In genomic region chr2:221372156-221372870, GRCh38 we compare ENCODE assay signal across 14 cellular contexts.
DNase-seq lines count a peak whose midpoint lies in the region; ATAC-seq, FAIRE-seq and TF ChIP-seq lines count a peak whose summit lies in the region.
"Had no signal": no experiment of that assay in that cellular context is flagged by ENCODE, and none has a peak within 500 bp of the region (broad histone marks: within the 10 kb centered on the region; RNA-seq: fewer than 3 reads in every experiment).

No MANE protein-coding gene starts in this region.

- 49% methylated on average over 8 of the region's 8 CpGs for whole genome bisulfite sequencing in mesenchymal stem cell

- H3K4me2 ChIP-seq in astrocyte (ENCODE audit: low read length) (peak overlapping the region; percentile 50), mesenchymal stem cell (ENCODE audit: low read length, poor library complexity, severe bottlenecking) (no peak overlapping the region)

- H3K79me1 ChIP-seq in mesenchymal stem cell (replicated peaks; ENCODE audit: low read length, poor library complexity, severe bottlenecking), result no peaks in the 10 kb centered on the region

- DNase-seq in NCI-H2227 (lab: John Stamatoyannopoulos, UW; ENCODE audit: unreplicated experiment) (peak; percentile 49), NCI-H2227 treated with DMSO at 0.1 percent for 48 hours (lab: John Stamatoyannopoulos, UW) (no peak), astrocyte (ENCODE audit: low read depth) (peak; percentile 18), type B pancreatic cell (ENCODE audit: extremely low spot score, unreplicated experiment) (no peak), mesenchymal stem cell (no peak), COLO668 (lab: John Stamatoyannopoulos, UW; ENCODE audit: unreplicated experiment) (no peak)
- DNase-seq: activated naive CD4-positive, alpha-beta T cell treated with anti-CD3 and anti-CD28 coated beads for 36 hours; left cardiac atrium; MG63; NCI-H2171 treated with DMSO at 0.1 percent for 48 hours had no signal

- no peak overlapping the region for H3K4ac ChIP-seq in mesenchymal stem cell (ENCODE audit: low read depth in 1 of 2, low read length in 2 of 2)

- no peak overlapping the region for H3K23ac ChIP-seq in mesenchymal stem cell (ENCODE audit: low read length in 2 of 2)

- H3K36me3 Mint-ChIP-seq in astrocyte (ENCODE audit: low read depth, unreplicated experiment) (no peaks in the 10 kb centered on the region), type B pancreatic cell (no peaks in the 10 kb centered on the region)
- H3K36me3 Mint-ChIP-seq: natural killer cell treated with Interleukin-12 subunit alpha and Interleukin-12 subunit beta and Interleukin-15 and Interleukin-18, amount 100 ng/mL, for 72 hours had no signal

- peaks cover 9% of the 10 kb centered on the region for H3K4me1 Mint-ChIP-seq in astrocyte (ENCODE audit: low read depth, unreplicated experiment)
- peaks cover 21% of the 10 kb centered on the region for H3K4me1 Mint-ChIP-seq in type B pancreatic cell (ENCODE audit: unreplicated experiment)

- no peaks in the 10 kb centered on the region for H3K9me3 Mint-ChIP-seq in astrocyte (ENCODE audit: unreplicated experiment)
- H3K9me3 Mint-ChIP-seq in type B pancreatic cell, result peaks cover 11% of the 10 kb centered on the region
- H3K9me3 Mint-ChIP-seq: activated naive CD4-positive, alpha-beta T cell treated with anti-CD3 and anti-CD28 coated beads for 36 hours; natural killer cell treated with Interleukin-12 subunit alpha and Interleukin-12 subunit beta and Interleukin-15 and Interleukin-18, amount 100 ng/mL, for 72 hours had no signal

- TF ChIP-seq CTCF in astrocyte (IDR thresholded peaks at IDR 0.05; ENCODE audit: insufficient read depth, low read depth, low read length) (no peak), type B pancreatic cell (conservative IDR thresholded peaks at IDR 0.05) (peak; percentile 67)

- no peak overlapping the region for H2BK15ac ChIP-seq in mesenchymal stem cell (ENCODE audit: low read depth, poor library complexity, severe bottlenecking)

- no peaks in the 10 kb centered on the region for H4K20me1 ChIP-seq in astrocyte (ENCODE audit: insufficient read depth, low read length)

- H3K4me3 Mint-ChIP-seq in astrocyte (ENCODE audit: unreplicated experiment), result peak overlapping the region; percentile 54
- no peak overlapping the region for H3K4me3 Mint-ChIP-seq in type B pancreatic cell
- H3K4me3 Mint-ChIP-seq: activated naive CD4-positive, alpha-beta T cell treated with anti-CD3 and anti-CD28 coated beads for 36 hours; natural killer cell treated with Interleukin-12 subunit alpha and Interleukin-12 subunit beta and Interleukin-15 and Interleukin-18, amount 100 ng/mL, for 72 hours had no signal

- H3K4me3 ChIP-seq in astrocyte (ENCODE audit: insufficient read depth, low read depth, low read length) (no peak overlapping the region), iPS-18a (ENCODE audit: low read length) (peak overlapping the region; percentile 45), mesenchymal stem cell (ENCODE audit: insufficient read depth in 1 of 2, low read depth in 1 of 2, low read length in 2 of 2) (no peak overlapping the region)
- H3K4me3 ChIP-seq: MG63, thoracic aorta had no signal

- no peak overlapping the region for H2BK120ac ChIP-seq in mesenchymal stem cell (ENCODE audit: low read depth, low read length)

- no peaks in the 10 kb centered on the region for H3K4me1 ChIP-seq in astrocyte (ENCODE audit: insufficient read depth, low read length)
- peaks cover 14% of the 10 kb centered on the region for H3K4me1 ChIP-seq in iPS-18a (ENCODE audit: control insufficient read depth, low read depth, low read length)
- no peaks in the 10 kb centered on the region for H3K4me1 ChIP-seq in mesenchymal stem cell (ENCODE audit: control insufficient read depth, insufficient read depth, low read depth, low read length)

- H3K9me3 ChIP-seq in astrocyte (ENCODE audit: insufficient read depth, low read depth, low read length) (no peaks in the 10 kb centered on the region), iPS-18a (ENCODE audit: control insufficient read depth, low read depth, low read length) (no peaks in the 10 kb centered on the region), mesenchymal stem cell (ENCODE audit: control insufficient read depth, low read length) (no peaks in the 10 kb centered on the region)
- H3K9me3 ChIP-seq: MG63, thoracic aorta had no signal

- no peak overlapping the region for H2BK12ac ChIP-seq in mesenchymal stem cell (ENCODE audit: low read length in 2 of 2)

- H3K79me2 ChIP-seq in astrocyte (ENCODE audit: insufficient read depth, low read length), result no peaks in the 10 kb centered on the region

- no peak overlapping the region for H3K14ac ChIP-seq in mesenchymal stem cell (ENCODE audit: low read length in 2 of 2)

- H3K36me3 ChIP-seq in astrocyte (ENCODE audit: insufficient read depth, low read length), result no peaks in the 10 kb centered on the region
- H3K36me3 ChIP-seq in iPS-18a (ENCODE audit: control insufficient read depth, low read depth, low read length), result no peaks in the 10 kb centered on the region
- H3K36me3 ChIP-seq in mesenchymal stem cell (ENCODE audit: control insufficient read depth in 1 of 2, insufficient read depth in 2 of 2, low read depth in 1 of 2, low read length in 2 of 2), result no peaks in the 10 kb centered on the region
- H3K36me3 ChIP-seq: MG63, thoracic aorta had no signal

- no peak overlapping the region for H3K18ac ChIP-seq in mesenchymal stem cell (ENCODE audit: low read depth in 1 of 2, low read length in 2 of 2)

- H3K27ac ChIP-seq in astrocyte (ENCODE audit: low read depth, low read length) (no peak overlapping the region), iPS-18a (ENCODE audit: low read length) (no peak overlapping the region), mesenchymal stem cell (ENCODE audit: low read length, poor library complexity, severe bottlenecking) (no peak overlapping the region)
- H3K27ac ChIP-seq: thoracic aorta had no signal

- H3K9ac ChIP-seq in astrocyte (ENCODE audit: low read length) (no peak overlapping the region), iPS-18a (ENCODE audit: low read length) (peak overlapping the region; percentile 56), mesenchymal stem cell (ENCODE audit: low read length) (no peak overlapping the region)

- no peak for FAIRE-seq in astrocyte (lab: Jason Lieb, UNC)

- H2AFZ ChIP-seq in astrocyte (ENCODE audit: low read depth, low read length) (no peak overlapping the region), mesenchymal stem cell (ENCODE audit: low read depth, low read length) (no peak overlapping the region)

- no peak overlapping the region for H4K8ac ChIP-seq in mesenchymal stem cell (ENCODE audit: low read length)

- H3K27me3 Mint-ChIP-seq in astrocyte (ENCODE audit: low read depth, unreplicated experiment) (peaks cover 7% of the 10 kb centered on the region), type B pancreatic cell (peaks cover 21% of the 10 kb centered on the region)

- ATAC-seq in GM21423 (IDR thresholded peaks at IDR 0.05; ENCODE audit: unreplicated experiment), result no peak
- ATAC-seq: left cardiac atrium; natural killer cell treated with Interleukin-12 subunit alpha and Interleukin-12 subunit beta and Interleukin-15 and Interleukin-18, amount 100 ng/mL, for 72 hours had no signal

- H3K27me3 ChIP-seq in astrocyte (ENCODE audit: insufficient read depth, low read length), result no peaks in the 10 kb centered on the region
- no peaks in the 10 kb centered on the region for H3K27me3 ChIP-seq in iPS-18a (ENCODE audit: control insufficient read depth, insufficient read depth, low read length)
- peaks cover 0 to 2% of the 10 kb centered on the region in 2 experiments for H3K27me3 ChIP-seq in mesenchymal stem cell (ENCODE audit: control insufficient read depth in 1 of 2, insufficient read depth in 1 of 2, low read length in 2 of 2)
- H3K27me3 ChIP-seq: MG63 had no signal

- H2AK5ac ChIP-seq in mesenchymal stem cell (ENCODE audit: low read length, severe bottlenecking), result no peak overlapping the region

- H3K27ac Mint-ChIP-seq in astrocyte (ENCODE audit: unreplicated experiment) (peak overlapping the region; percentile 19), type B pancreatic cell (no peak overlapping the region)
- H3K27ac Mint-ChIP-seq: activated naive CD4-positive, alpha-beta T cell treated with anti-CD3 and anti-CD28 coated beads for 36 hours; natural killer cell treated with Interleukin-12 subunit alpha and Interleukin-12 subunit beta and Interleukin-15 and Interleukin-18, amount 100 ng/mL, for 72 hours had no signal

- H2BK5ac ChIP-seq in mesenchymal stem cell (ENCODE audit: low read depth, low read length, poor library complexity, severe bottlenecking), result no peak overlapping the region

- no peak overlapping the region for H4K91ac ChIP-seq in mesenchymal stem cell (ENCODE audit: low read length)

Comparison
In these comparisons a context has a peak if more than half of its experiments do, and no peak if none do; other contexts are left out.
1. DNase-seq: peak in NCI-H2227 (single experiment) and astrocyte (single experiment); none in NCI-H2227 treated with DMSO at 0.1 percent for 48 hours (single experiment), type B pancreatic cell (single experiment), mesenchymal stem cell (single experiment) and COLO668 (single experiment).